In genomic region chr19:29605653-29606419, GRCh38 we compare ENCODE assay signal across 1 cellular context.
TF ChIP-seq lines count a peak whose summit lies in the region.

POP4 (plus strand) TSS chr19:29606283; CDS start chr19:29606319, 36 bp downstream.

TF ChIP-seq in GM23338, 12 proteins besides CTCF, POLR2A, EP300 and RAD21 (continued from another document):
- TF ChIP-seq ZNF462 (CRISPR knock-in tag; IDR thresholded peaks at IDR 0.05): no peak
- TF ChIP-seq EZH2phosphoT487 (IDR thresholded peaks at IDR 0.05; ENCODE audit: unreplicated experiment): no peak
- TF ChIP-seq NANOG (IDR thresholded peaks at IDR 0.05; ENCODE audit: borderline replicate concordance): no peak
- TF ChIP-seq POLR2AphosphoS5 (IDR thresholded peaks at IDR 0.05; ENCODE audit: low read depth): peak; percentile 99
- TF ChIP-seq REST (IDR thresholded peaks at IDR 0.05; ENCODE audit: unreplicated experiment): no peak
- no peak for TF ChIP-seq STAT1 (IDR thresholded peaks at IDR 0.05; ENCODE audit: unreplicated experiment)
